9 cellular contexts compared by ENCODE assay signal in the genomic region with DNA sequence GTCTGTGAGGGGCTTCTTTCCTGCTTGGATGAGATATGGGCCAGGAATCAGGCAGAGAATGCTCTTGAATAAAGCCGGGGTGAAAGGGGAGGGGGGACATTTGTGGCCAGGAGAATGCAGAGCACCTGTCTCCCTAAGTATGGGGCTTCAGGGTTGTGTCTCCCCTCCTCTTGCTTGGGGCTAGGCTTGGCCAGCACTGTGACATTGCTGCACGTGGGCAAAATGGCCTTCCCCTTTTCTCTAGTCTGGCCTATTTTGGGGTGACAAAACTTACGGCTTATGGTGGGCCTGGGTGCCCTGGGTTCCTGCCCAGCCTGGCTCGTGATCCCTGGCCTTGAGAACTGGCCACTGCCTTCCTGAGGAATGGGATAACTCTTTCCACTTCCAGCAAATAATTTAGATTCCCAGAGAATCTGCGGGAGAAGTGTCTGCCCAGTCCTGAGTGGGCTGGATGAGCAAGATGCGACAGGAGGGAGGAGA. TPM values are rescaled to one million over a fixed set of nuclear protein-coding genes. Genes with fewer than 3 reads are reported as not detected.
A peak's percentile ranks its signal among the peaks of the same experiment; 100 is the strongest.
DNase-seq lines count a peak whose midpoint lies in the region; ATAC-seq and TF ChIP-seq lines count a peak whose summit lies in the region.
"Had no signal": no experiment of that assay in that cellular context is flagged by ENCODE, and none has a peak within 500 bp of the region (broad histone marks: within the 10 kb centered on the region; RNA-seq: fewer than 3 reads in every experiment).

No MANE protein-coding gene starts in this region.

- CTCF ChIA-PET in PC-9 (lab: Charles Lee), result no interaction called here
- CTCF ChIA-PET in CD8-positive, alpha-beta T cell (lab: Charles Lee), result interaction anchor here (0.8 to 3.4 kb wide), 4 partner anchors 17 to 28 kb away, joined by 3 to 13 read pairs (median 6); no protein-coding TSS in a partner anchor

- peaks cover 65% of the 10 kb centered on the region for H3K79me2 ChIP-seq in PC-9 (ENCODE audit: low read depth)

- H3K27me3 Mint-ChIP-seq in endothelial cell (ENCODE audit: unreplicated experiment), result peaks cover 12% of the 10 kb centered on the region
- H3K27me3 Mint-ChIP-seq in progenitor cell of endocrine pancreas, result no peaks in the 10 kb centered on the region
- H3K27me3 Mint-ChIP-seq in CD8-positive, alpha-beta T cell (ENCODE audit: low read depth), result no peaks in the 10 kb centered on the region
- H3K27me3 Mint-ChIP-seq: dendritic cell treated with granulocyte-macrophage colony-stimulating factor and Interleukin-4, amounts not matched to agents 40 ng/mL and 50 ng/mL, for 4 days had no signal

- POLR2A ChIA-PET in PC-9 (lab: Charles Lee; ENCODE audit: unreplicated experiment), result no interaction called here
- POLR2A ChIA-PET in CD8-positive, alpha-beta T cell (lab: Charles Lee), result no interaction called here

- H3K36me3 Mint-ChIP-seq in endothelial cell (ENCODE audit: low read depth, unreplicated experiment) (peaks cover 69% of the 10 kb centered on the region), progenitor cell of endocrine pancreas (ENCODE audit: insufficient read depth) (peaks cover 21% of the 10 kb centered on the region)
- peaks cover 74% of the 10 kb centered on the region for H3K36me3 Mint-ChIP-seq in CD8-positive, alpha-beta T cell

- peak overlapping the region; percentile 64 for H3K27ac Mint-ChIP-seq in endothelial cell (ENCODE audit: unreplicated experiment)
- peak overlapping the region; percentile 83 for H3K27ac Mint-ChIP-seq in progenitor cell of endocrine pancreas
- H3K27ac Mint-ChIP-seq in CD8-positive, alpha-beta T cell, result no peak overlapping the region

- H3K27ac ChIP-seq in BLaER1 treated with 17β-estradiol and CSF1 and Interleukin-3, amounts not matched to agents 10 nM and 100 nM, result peak overlapping the region in 6 of 11 experiments; percentile 12 to 96 (median 46); a peak in 10 of 22 replicates
- H3K27ac ChIP-seq in PC-9, result peak overlapping the region; percentile 13; the same call in 1 of the 2 replicates
- no peak overlapping the region for H3K27ac ChIP-seq in CD8-positive, alpha-beta T cell (ENCODE audit: low read depth, low read length)

- BruUV-seq in PC-9 (replicated peaks; lab: Mats Ljungman, UMichigan), result no TSS peak

- H3K4me1 ChIP-seq in BLaER1 treated with 17β-estradiol and CSF1 and Interleukin-3, amounts not matched to agents 10 nM and 100 nM, result peaks cover 66 to 94% (median 72%) of the 10 kb centered on the region in 10 experiments
- peaks cover 58% of the 10 kb centered on the region for H3K4me1 ChIP-seq in PC-9 (replicated peaks; ENCODE audit: insufficient read depth)
- peaks cover 36% of the 10 kb centered on the region for H3K4me1 ChIP-seq in CD8-positive, alpha-beta T cell (ENCODE audit: insufficient read depth, low read length)

- no peaks in the 10 kb centered on the region for H3K9me3 ChIP-seq in BLaER1 treated with 17β-estradiol and CSF1 and Interleukin-3, amounts not matched to agents 10 nM and 100 nM (replicated peaks in 1 of 11)
- no peaks in the 10 kb centered on the region for H3K9me3 ChIP-seq in PC-9 (ENCODE audit: insufficient read depth, low read depth)
- H3K9me3 ChIP-seq in CD8-positive, alpha-beta T cell (ENCODE audit: low read length), result no peaks in the 10 kb centered on the region

- peak overlapping the region in 10 of 11 experiments; percentile 11 to 96 (median 92); a peak in 16 of 22 replicates for H3K9ac ChIP-seq in BLaER1 treated with 17β-estradiol and CSF1 and Interleukin-3, amounts not matched to agents 10 nM and 100 nM

- H3K4me2 ChIP-seq in BLaER1 treated with 17β-estradiol and CSF1 and Interleukin-3, amounts not matched to agents 10 nM and 100 nM, result peak overlapping the region; percentile 69 to 96 (median 86); a peak in 20 of 22 replicates
- H3K4me2 ChIP-seq in PC-9, result 0 out of 2 replicates have a peak overlapping the region, but pooled peaks have one; percentile 87

- TF ChIP-seq CTCF in PC-9 (conservative IDR thresholded peaks at IDR 0.05) (no peak), endothelial cell (IDR thresholded peaks at IDR 0.05; ENCODE audit: unreplicated experiment) (no peak), progenitor cell of endocrine pancreas (IDR thresholded peaks at IDR 0.05; ENCODE audit: unreplicated experiment) (no peak)
- TF ChIP-seq CTCF in CD8-positive, alpha-beta T cell (IDR thresholded peaks at IDR 0.05), result no peak

- peak overlapping the region in 3 of 10 experiments; percentile 75 to 81 (median 78); a peak in 6 of 20 replicates for H3K4me3 ChIP-seq in BLaER1 treated with 17β-estradiol and CSF1 and Interleukin-3, amounts not matched to agents 10 nM and 100 nM
- H3K4me3 ChIP-seq in PC-9, result no peak overlapping the region
- no peak overlapping the region for H3K4me3 ChIP-seq in CD8-positive, alpha-beta T cell (ENCODE audit: low read depth, low read length)

- H3K4me3 Mint-ChIP-seq in endothelial cell (ENCODE audit: unreplicated experiment), result peak overlapping the region; percentile 77
- H3K4me3 Mint-ChIP-seq in progenitor cell of endocrine pancreas (ENCODE audit: low read depth), result peak overlapping the region; percentile 29
- no peak overlapping the region for H3K4me3 Mint-ChIP-seq in CD8-positive, alpha-beta T cell
- H3K4me3 Mint-ChIP-seq: dendritic cell treated with granulocyte-macrophage colony-stimulating factor and Interleukin-4, amounts not matched to agents 40 ng/mL and 50 ng/mL, for 4 days had no signal

- H4K20me1 ChIP-seq in BLaER1 treated with 17β-estradiol and CSF1 and Interleukin-3, amounts not matched to agents 10 nM and 100 nM, result peaks cover 74 to 100% (median 88%) of the 10 kb centered on the region in 11 experiments
- no peaks in the 10 kb centered on the region for H4K20me1 ChIP-seq in PC-9 (ENCODE audit: insufficient read depth)

- no peaks in the 10 kb centered on the region for H3K27me3 ChIP-seq in BLaER1 treated with 17β-estradiol and CSF1 and Interleukin-3, amounts not matched to agents 10 nM and 100 nM
- H3K27me3 ChIP-seq in PC-9 (ENCODE audit: insufficient read depth, low read depth), result no peaks in the 10 kb centered on the region
- H3K27me3 ChIP-seq in CD8-positive, alpha-beta T cell (ENCODE audit: insufficient read depth, low read length), result no peaks in the 10 kb centered on the region

- no peak overlapping the region for H2AFZ ChIP-seq in PC-9

- peaks cover 18% of the 10 kb centered on the region for H3F3A ChIP-seq in PC-9 (ENCODE audit: insufficient read depth, low read depth)

- no peak for DNase-seq in PC-9
- no peak for DNase-seq in endothelial cell (ENCODE audit: low spot score)
- no peak for DNase-seq in progenitor cell of endocrine pancreas (ENCODE audit: low spot score, unreplicated experiment)
- DNase-seq in HT-29 (ENCODE audit: low spot score), result no peak
- DNase-seq in posterior cingulate gyrus, result no peak
- no peak for DNase-seq in CD8-positive, alpha-beta T cell
- no peak for DNase-seq in DMS79 (lab: John Stamatoyannopoulos, UW)

- H3K4me1 Mint-ChIP-seq in endothelial cell (ENCODE audit: unreplicated experiment) (peaks cover 88% of the 10 kb centered on the region), progenitor cell of endocrine pancreas (ENCODE audit: low read depth) (peaks cover 36% of the 10 kb centered on the region)
- H3K4me1 Mint-ChIP-seq in CD8-positive, alpha-beta T cell (ENCODE audit: low read depth), result peaks cover 55% of the 10 kb centered on the region

- H3K9me2 ChIP-seq in PC-9 (ENCODE audit: insufficient read depth), result no peaks in the 10 kb centered on the region

- no peaks in the 10 kb centered on the region for H3K9me3 Mint-ChIP-seq in endothelial cell (ENCODE audit: unreplicated experiment)
- H3K9me3 Mint-ChIP-seq in progenitor cell of endocrine pancreas (ENCODE audit: low read depth), result no peaks in the 10 kb centered on the region
- no peaks in the 10 kb centered on the region for H3K9me3 Mint-ChIP-seq in CD8-positive, alpha-beta T cell
- H3K9me3 Mint-ChIP-seq: dendritic cell treated with granulocyte-macrophage colony-stimulating factor and Interleukin-4, amounts not matched to agents 40 ng/mL and 50 ng/mL, for 4 days had no signal

- peaks cover 73 to 87% (median 83%) of the 10 kb centered on the region in 11 experiments for H3K36me3 ChIP-seq in BLaER1 treated with 17β-estradiol and CSF1 and Interleukin-3, amounts not matched to agents 10 nM and 100 nM
- H3K36me3 ChIP-seq in PC-9 (ENCODE audit: low read depth), result peaks cover 43% of the 10 kb centered on the region
- peaks cover 49% of the 10 kb centered on the region for H3K36me3 ChIP-seq in CD8-positive, alpha-beta T cell (ENCODE audit: insufficient read depth, low read length)

- intact Hi-C loops in PC-9 (cut with micrococcal nuclease; ENCODE audit: unreplicated experiment) (no loop called here), posterior cingulate gyrus (cut with DNase I) (no loop called here)
- intact Hi-C loops in CD8-positive, alpha-beta T cell (cut with DNase I, micrococcal nuclease), result no loop called here

- no peak for ATAC-seq in CD8-positive, alpha-beta T cell

RNA-seq across cellular contexts. Expression of a gene that starts 5.6 kb away (rescaled TPM):
- total RNA-seq in PC-9 (2021), result 85.5 and 91.7 TPM in 2 replicates
- 243 TPM for total RNA-seq in endothelial cell (ENCODE audit: unreplicated experiment)
- 123 and 124 TPM in 2 replicates for total RNA-seq in progenitor cell of endocrine pancreas
- 38.1 and 39.5 TPM in 2 replicates for total RNA-seq in HT-29 (2014; rRNA removed; shearing (Covaris generic))
- total RNA-seq in CD8-positive, alpha-beta T cell, result 10 to 100 TPM; 29.5 to 32.5 TPM

RNA-seq across cellular contexts. Expression of a gene that starts 16.2 kb away (rescaled TPM):
- total RNA-seq in PC-9 (2021) (2.6 and 2.7 TPM in 2 replicates), endothelial cell (ENCODE audit: unreplicated experiment) (not detected), progenitor cell of endocrine pancreas (0.64 TPM in 1 of 2 replicates, not detected in the other)
- 0.89 and 4.2 TPM in 2 replicates for total RNA-seq in HT-29 (2014; rRNA removed; shearing (Covaris generic))
- under 1 TPM; 0.57 to 0.92 TPM for total RNA-seq in CD8-positive, alpha-beta T cell

RNA-seq across cellular contexts. Expression of a gene that starts 47.5 kb away (rescaled TPM):
- 73.6 and 93.9 TPM in 2 replicates for total RNA-seq in PC-9 (2021)
- total RNA-seq in endothelial cell (ENCODE audit: unreplicated experiment), result 91.1 TPM
- total RNA-seq in progenitor cell of endocrine pancreas, result 177 and 181 TPM in 2 replicates
- 33.8 and 39.5 TPM in 2 replicates for total RNA-seq in HT-29 (2014; rRNA removed; shearing (Covaris generic))
- 1 to 10 TPM; 5.4 to 6.6 TPM for total RNA-seq in CD8-positive, alpha-beta T cell

RNA-seq across cellular contexts. Expression of a gene that starts 53.8 kb away (rescaled TPM):
- total RNA-seq in PC-9 (2021) (16.0 and 17.0 TPM in 2 replicates), endothelial cell (ENCODE audit: unreplicated experiment) (16.6 TPM), progenitor cell of endocrine pancreas (16.8 and 19.4 TPM in 2 replicates)
- 15.7 and 16.4 TPM in 2 replicates for total RNA-seq in HT-29 (2014; rRNA removed; shearing (Covaris generic))
- total RNA-seq in CD8-positive, alpha-beta T cell, result 10 to 100 TPM; 15.3 to 16.3 TPM
